Comparison of ENCODE assay signal across 8 cellular contexts in the genomic region with DNA sequence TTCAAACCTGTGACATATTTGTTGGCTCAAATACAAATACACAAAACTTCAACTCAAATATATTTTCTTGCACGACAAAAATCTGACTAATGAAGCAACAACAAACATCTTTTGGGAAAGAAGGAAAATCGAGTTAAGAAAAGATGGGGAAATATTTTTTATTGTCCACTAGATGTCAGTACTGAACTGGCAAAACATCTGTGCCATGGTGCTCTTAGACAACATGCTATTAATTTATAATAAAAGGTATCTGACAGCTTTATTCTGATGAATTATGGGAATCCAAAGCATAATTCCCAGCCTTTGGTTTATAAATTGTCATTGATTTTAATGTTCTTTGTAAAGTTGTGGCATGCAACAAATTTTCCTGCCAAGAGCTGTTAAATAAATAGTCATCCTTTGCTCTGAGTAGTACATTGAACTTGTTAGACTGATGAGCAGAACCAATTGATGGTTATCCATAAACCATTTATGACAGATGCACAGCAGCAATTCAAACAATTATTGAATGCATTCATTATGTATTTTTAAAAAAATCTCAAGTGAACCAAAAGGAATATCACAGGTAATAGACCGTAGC.
DNase-seq lines count a peak whose midpoint lies in the region; ATAC-seq, FAIRE-seq and TF ChIP-seq lines count a peak whose summit lies in the region.

No MANE protein-coding gene starts in this region.

- H3K9me3 Mint-ChIP-seq in chondrocyte (ENCODE audit: low read depth), result no peaks in the 10 kb centered on the region
- no peaks in the 10 kb centered on the region for H3K9me3 Mint-ChIP-seq in nephron
- H3K9me3 Mint-ChIP-seq in activated T-cell treated with anti-CD3 and anti-CD28 coated beads, Interleukin-2, amount 50 U/mL, for 4 hours, result no peaks in the 10 kb centered on the region

- peak in 1 of 2 experiments; percentile 57; a peak in 2 of 6 replicates for ATAC-seq in A549
- no peak for ATAC-seq in HG02973 (IDR thresholded peaks at IDR 0.05; ENCODE audit: unreplicated experiment)
- ATAC-seq in HG03460 (IDR thresholded peaks at IDR 0.05; ENCODE audit: unreplicated experiment), result no peak
- no peak for ATAC-seq in activated T-cell treated with anti-CD3 and anti-CD28 coated beads, Interleukin-2, amount 50 U/mL, for 4 hours

- POLR2A ChIA-PET in A549 (lab: Yijun Ruan, JAX), result no interaction called here

- DNase-seq in A549 (ENCODE audit: low read depth in 1 of 2, low spot score in 1 of 2), result peak; percentile 8 to 49
- DNase-seq in GM13977 (ENCODE audit: low spot score), result peak; percentile 14
- peak; percentile 34 for DNase-seq in NCI-H460 (ENCODE audit: extremely low read depth, low read depth)
- DNase-seq in chondrocyte (ENCODE audit: low spot score), result no peak
- no peak for DNase-seq in activated T-cell treated with anti-CD3 and anti-CD28 coated beads, Interleukin-2, amount 50 U/mL, for 4 hours

- H3K27ac Mint-ChIP-seq in chondrocyte (ENCODE audit: unreplicated experiment) (no peak overlapping the region), nephron (no peak overlapping the region)

- peak; percentile 85 to 86 for TF ChIP-seq RAD21 in A549 (conservative IDR thresholded peaks at IDR 0.05 in 1 of 2, IDR thresholded peaks at IDR 0.05 in 1 of 2)

- TF ChIP-seq CTCF in A549 (IDR thresholded peaks at IDR 0.05) (peak; percentile 84), GM13977 (IDR thresholded peaks at IDR 0.05; ENCODE audit: extremely low read depth, insufficient read depth, missing control alignments) (peak; percentile 54), chondrocyte (IDR thresholded peaks at IDR 0.05) (peak; percentile 96), nephron (IDR thresholded peaks at IDR 0.05; ENCODE audit: unreplicated experiment in 3 of 3) (peak; percentile 66 to 73 (median 67))

- H3K4me3 ChIP-seq in A549, result no peak overlapping the region

- no peaks in the 10 kb centered on the region for H3K4me1 Mint-ChIP-seq in chondrocyte (ENCODE audit: low read depth)
- H3K4me1 Mint-ChIP-seq in nephron, result peaks cover 17% of the 10 kb centered on the region
- no peaks in the 10 kb centered on the region for H3K4me1 Mint-ChIP-seq in activated T-cell treated with anti-CD3 and anti-CD28 coated beads, Interleukin-2, amount 50 U/mL, for 4 hours (ENCODE audit: low read depth)

- no peak for TF ChIP-seq POLR2A in A549 (IDR thresholded peaks at IDR 0.05; ENCODE audit: low read length)

- CTCF ChIA-PET in A549 (lab: Yijun Ruan, JAX), result interaction anchor here (0.6 to 2.9 kb wide), 15 partner anchors 10 to 1921 kb away, joined by 3 to 11 read pairs (median 3); no protein-coding TSS in a partner anchor

- FAIRE-seq in A549 (lab: Jason Lieb, UNC), result no peak

- H3K27me3 Mint-ChIP-seq in chondrocyte (ENCODE audit: low read depth), result peaks cover 2% of the 10 kb centered on the region
- peaks cover 16% of the 10 kb centered on the region for H3K27me3 Mint-ChIP-seq in nephron (ENCODE audit: low read depth)
- peaks cover 11% of the 10 kb centered on the region for H3K27me3 Mint-ChIP-seq in activated T-cell treated with anti-CD3 and anti-CD28 coated beads, Interleukin-2, amount 50 U/mL, for 4 hours (ENCODE audit: low read depth)

- H3K4me3 Mint-ChIP-seq in chondrocyte (ENCODE audit: unreplicated experiment) (no peak overlapping the region), nephron (no peak overlapping the region)
- H3K4me3 Mint-ChIP-seq in activated T-cell treated with anti-CD3 and anti-CD28 coated beads, Interleukin-2, amount 50 U/mL, for 4 hours, result no peak overlapping the region

- in situ Hi-C loops in GM13977 (cut with MboI; ENCODE audit: low pct_unique_long_range_greater_than_20kb, low sequenced_read_pairs, unreplicated experiment), result no loop called here

- H3K4me1 ChIP-seq in A549, result no peaks in the 10 kb centered on the region

- H3K36me3 Mint-ChIP-seq in chondrocyte (ENCODE audit: low read depth) (no peaks in the 10 kb centered on the region), nephron (ENCODE audit: low read depth) (no peaks in the 10 kb centered on the region)
- no peaks in the 10 kb centered on the region for H3K36me3 Mint-ChIP-seq in activated T-cell treated with anti-CD3 and anti-CD28 coated beads, Interleukin-2, amount 50 U/mL, for 4 hours (ENCODE audit: insufficient read depth)

- no peak overlapping the region for H3K27ac ChIP-seq in A549

- TF ChIP-seq EP300 in A549 (IDR thresholded peaks at IDR 0.05), result no peak

- WGBS in A549 (ENCODE audit: missing lambda C conversion rate), result 25% methylated on average over 3 of the region's 3 CpGs

- no peaks in the 10 kb centered on the region for H3K9me3 ChIP-seq in A549

- H3K4me2 ChIP-seq in A549, result no peak overlapping the region

TF ChIP-seq in A549, 52 proteins besides CTCF, POLR2A, EP300 and RAD21:
- TF ChIP-seq ZNF302 (CRISPR knock-in tag; IDR thresholded peaks at IDR 0.05) (no peak), SMC3 (IDR thresholded peaks at IDR 0.05) (peak; percentile 58)

Comparison
In these comparisons a context has a peak if more than half of its experiments do, and no peak if none do; other contexts are left out.
1. DNase-seq: peak in A549 (2 of 2), GM13977 (single experiment) and NCI-H460 (single experiment); none in chondrocyte (single experiment) and activated T-cell treated with anti-CD3 and anti-CD28 coated beads, Interleukin-2, amount 50 U/mL, for 4 hours (single experiment).
2. Peak in every context shown above with its lines, with median percentiles within 50 percentile points of each other: CTCF ChIP-seq.